Comparison of ENCODE assay signal across 15 cellular contexts in the genomic region with DNA sequence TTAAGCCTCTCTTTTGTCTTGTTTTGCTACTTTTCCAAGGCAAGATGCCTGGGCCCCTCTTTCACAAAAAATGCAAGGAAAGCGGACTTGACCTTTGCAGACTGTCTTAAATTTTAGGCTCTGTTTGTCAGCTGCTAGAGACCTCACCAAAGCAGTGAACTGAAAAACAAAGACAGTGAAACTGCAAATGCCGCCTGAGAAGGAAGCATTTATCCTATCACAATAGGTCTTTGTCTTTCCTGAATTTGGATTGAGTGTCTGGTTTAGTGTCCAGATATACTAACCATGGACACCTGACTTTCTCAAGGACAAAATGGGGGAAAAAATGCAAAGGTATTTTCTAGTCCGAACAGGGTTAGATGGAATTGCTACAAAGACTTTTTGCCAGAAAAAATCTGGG.
"Had no signal": no experiment of that assay in that cellular context is flagged by ENCODE, and none has a peak within 500 bp of the region (broad histone marks: within the 10 kb centered on the region; RNA-seq: fewer than 3 reads in every experiment).

No MANE protein-coding gene starts in this region.

- H3K9me3 ChIP-seq: testis had no signal

- H3K4me3 ChIP-seq: SK-N-MC, testis had no signal

- DNase-seq: activated CD4-positive, alpha-beta memory T cell treated with anti-CD3 and anti-CD28 coated beads for 36 hours; activated CD4-positive, alpha-beta T cell treated with anti-CD3 and anti-CD28 coated beads for 36 hours; activated T-cell treated with anti-CD3 and anti-CD28 coated beads for 4 hours; effector CD4-positive, alpha-beta T cell; kidney; left ventricle myocardium superior; naive thymus-derived CD4-positive, alpha-beta T cell; stimulated activated CD4-positive, alpha-beta T cell treated with anti-CD3 and anti-CD28 coated beads, Interleukin-12 subunit alpha, Interleukin-12 subunit beta, amount 100 ng/mL, for 4 hours; stimulated activated CD4-positive, alpha-beta T cell treated with anti-CD3 and anti-CD28 coated beads, Interleukin-1b, Interleukin-23, amount 100 ng/mL, for 48 hours; stimulated activated CD8-positive, alpha-beta memory T cell treated with anti-CD3 and anti-CD28 coated beads, Interleukin-4, amount 100 ng/mL, for 48 hours; stimulated activated naive CD8-positive, alpha-beta T cell treated with anti-CD3 and anti-CD28 coated beads, Interleukin-15, Interleukin-2, amounts not matched to agents 100 U/mL and 50 U/mL, for 24 hours; testis had no signal

- H3K27ac ChIP-seq: parathyroid adenoma, SK-N-MC, testis had no signal

- H3K4me1 ChIP-seq: parathyroid adenoma had no signal

- ATAC-seq: activated CD4-positive, alpha-beta T cell treated with anti-CD3 and anti-CD28 coated beads for 36 hours; left ventricle myocardium superior; naive thymus-derived CD4-positive, alpha-beta T cell; stimulated activated naive CD8-positive, alpha-beta T cell treated with anti-CD3 and anti-CD28 coated beads, Interleukin-15, Interleukin-2, amounts not matched to agents 100 U/mL and 50 U/mL, for 24 hours; WTC11 had no signal
